In genomic region chr10:27658788-27659187, GRCh38 we compare ENCODE assay signal across 25 cellular contexts.
DNase-seq lines count a peak whose midpoint lies in the region; ATAC-seq and TF ChIP-seq lines count a peak whose summit lies in the region.
"Had no signal": no experiment of that assay in that cellular context is flagged by ENCODE, and none has a peak within 500 bp of the region (broad histone marks: within the 10 kb centered on the region; RNA-seq: fewer than 3 reads in every experiment).

No MANE protein-coding gene starts in this region.

- no peak overlapping the region for H2AFZ ChIP-seq in mammary epithelial cell (ENCODE audit: low read depth, low read length)
- H2AFZ ChIP-seq: parathyroid adenoma had no signal

- no peak overlapping the region for H3K4me2 ChIP-seq in mammary epithelial cell (ENCODE audit: insufficient read depth, low read depth, low read length)

- H3K27me3 Mint-ChIP-seq in MCF 10A (ENCODE audit: insufficient read depth, unreplicated experiment) = no peaks in the 10 kb centered on the region

- H4K20me1 ChIP-seq in mammary epithelial cell (ENCODE audit: insufficient read depth, low read length) = no peaks in the 10 kb centered on the region
- H4K20me1 ChIP-seq: BLaER1 treated with 17β-estradiol and CSF1 and Interleukin-3, amounts not matched to agents 10 nM and 100 nM had no signal

- no TSS peak for BruUV-seq in mammary epithelial cell (replicated peaks; lab: Mats Ljungman, UMichigan)
- BruUV-seq in MCF 10A (replicated peaks; lab: Mats Ljungman, UMichigan) = no TSS peak

- WGBS in mammary epithelial cell (ENCODE audit: low coverage, missing lambda C conversion rate) = 45% methylated on average over 7 of the region's 7 CpGs
- 59 to 78% methylated on average over 7 of the region's 7 CpGs for WGBS in esophagus squamous epithelium, 2 donors

- in situ Hi-C loops in mammary epithelial cell (cut with MboI; ENCODE audit: low sequenced_read_pairs in 2 of 2) = loop anchor here (5.0 to 25.0 kb wide), 3 partner anchors 101 to 221 kb away; no protein-coding TSS in a partner anchor

- no peaks in the 10 kb centered on the region for H3K36me3 Mint-ChIP-seq in MCF 10A (ENCODE audit: insufficient read depth, unreplicated experiment)
- H3K36me3 Mint-ChIP-seq: activated CD8-positive, alpha-beta memory T cell treated with anti-CD3 and anti-CD28 coated beads, Interleukin-2, amount 10 ng/mL, durations not matched to agents 7 days and 5 days; activated naive CD8-positive, alpha-beta T cell treated with anti-CD3 and anti-CD28 coated beads for 36 hours; naive thymus-derived CD4-positive, alpha-beta T cell; T-cell had no signal

- TF ChIP-seq POLR2A in esophagus squamous epithelium (IDR thresholded peaks at IDR 0.05) = no peak

- no peaks in the 10 kb centered on the region for H3K4me1 ChIP-seq in mammary epithelial cell (ENCODE audit: insufficient read depth, low read length)
- no peaks in the 10 kb centered on the region for H3K4me1 ChIP-seq in esophagus squamous epithelium
- H3K4me1 ChIP-seq: gastroesophageal sphincter, parathyroid adenoma, right lobe of liver had no signal

- CTCF ChIA-PET in mammary epithelial cell (lab: Charles Lee; ENCODE audit: low non-redundant PET) (no interaction called here), MCF 10A (lab: Yijun Ruan, JAX) (interaction anchor here (0.8 to 1.3 kb wide), 3 partner anchors 13 to 213 kb away, joined by 3 read pairs; no protein-coding TSS in a partner anchor), RWPE1 (lab: Yijun Ruan, JAX) (interaction anchor here (0.7 kb wide), 1 partner anchor 33 kb away, joined by 4 read pairs; no protein-coding TSS in a partner anchor)

- no peak overlapping the region for H3K4me3 Mint-ChIP-seq in MCF 10A (ENCODE audit: unreplicated experiment)
- H3K4me3 Mint-ChIP-seq: activated CD4-positive, alpha-beta T cell treated with anti-CD3 and anti-CD28 coated beads, Interleukin-2, amount 10 ng/mL, durations not matched to agents 24 days and 14 days; activated CD8-positive, alpha-beta memory T cell treated with anti-CD3 and anti-CD28 coated beads, Interleukin-2, amount 10 ng/mL, durations not matched to agents 7 days and 5 days; activated naive CD8-positive, alpha-beta T cell treated with anti-CD3 and anti-CD28 coated beads for 36 hours; naive thymus-derived CD4-positive, alpha-beta T cell; T-cell had no signal

- H3K27ac ChIP-seq in mammary epithelial cell (ENCODE audit: insufficient read depth, low read depth, low read length) = no peak overlapping the region
- H3K27ac ChIP-seq in RWPE1 = no peak overlapping the region
- H3K27ac ChIP-seq in esophagus squamous epithelium = no peak overlapping the region
- H3K27ac ChIP-seq: 22Rv1; BLaER1 treated with 17β-estradiol and CSF1 and Interleukin-3, amounts not matched to agents 10 nM and 100 nM; coronary artery; gastroesophageal sphincter; parathyroid adenoma; right lobe of liver had no signal

- dilution Hi-C loops in mammary epithelial cell (cut with HindIII; ENCODE audit: low sequenced_read_pairs) = no loop called here

- no peaks in the 10 kb centered on the region for H3K9me3 Mint-ChIP-seq in MCF 10A (ENCODE audit: unreplicated experiment)
- H3K9me3 Mint-ChIP-seq: activated CD4-positive, alpha-beta T cell treated with anti-CD3 and anti-CD28 coated beads, Interleukin-2, amount 10 ng/mL, durations not matched to agents 24 days and 14 days; activated naive CD8-positive, alpha-beta T cell treated with anti-CD3 and anti-CD28 coated beads for 36 hours; T-cell had no signal

- H3K4me1 Mint-ChIP-seq in MCF 10A (ENCODE audit: insufficient read depth, unreplicated experiment) = peaks cover 10% of the 10 kb centered on the region
- H3K4me1 Mint-ChIP-seq: activated CD4-positive, alpha-beta T cell treated with anti-CD3 and anti-CD28 coated beads, Interleukin-2, amount 10 ng/mL, durations not matched to agents 24 days and 14 days; activated naive CD8-positive, alpha-beta T cell treated with anti-CD3 and anti-CD28 coated beads for 36 hours had no signal

- H3K36me3 ChIP-seq in mammary epithelial cell (ENCODE audit: insufficient read depth, low read length) (no peaks in the 10 kb centered on the region), esophagus squamous epithelium (no peaks in the 10 kb centered on the region)
- H3K36me3 ChIP-seq: BLaER1 treated with 17β-estradiol and CSF1 and Interleukin-3, amounts not matched to agents 10 nM and 100 nM; gastroesophageal sphincter; right lobe of liver had no signal

- no peaks in the 10 kb centered on the region for H3K79me2 ChIP-seq in mammary epithelial cell (ENCODE audit: insufficient read depth, low read length)
- H3K79me2 ChIP-seq: parathyroid adenoma had no signal

- H3K9me3 ChIP-seq in mammary epithelial cell (replicated peaks; ENCODE audit: insufficient read depth, low read length) (no peaks in the 10 kb centered on the region), esophagus squamous epithelium (no peaks in the 10 kb centered on the region)
- H3K9me3 ChIP-seq: gastroesophageal sphincter, right lobe of liver had no signal

- intact Hi-C loops in mammary epithelial cell (cut with micrococcal nuclease) (loop anchor here (2.0 kb wide), 2 partner anchors 288 to 582 kb away; no protein-coding TSS in a partner anchor), MCF 10A (cut with micrococcal nuclease) (loop anchor here (5.0 kb wide), 2 partner anchors 519 to 584 kb away; no protein-coding TSS in a partner anchor), esophagus squamous epithelium (cut with DNase I) (loop anchor here (10.0 kb wide), 1 partner anchor 214 kb away; no protein-coding TSS in a partner anchor)

- TF ChIP-seq CTCF in mammary epithelial cell (conservative IDR thresholded peaks at IDR 0.05 in 1 of 2, IDR thresholded peaks at IDR 0.05 in 1 of 2; ENCODE audit: extremely low read depth in 1 of 2, insufficient read depth in 1 of 2, low read depth in 1 of 2, low read length in 2 of 2) = no peak
- no peak for TF ChIP-seq CTCF in MCF 10A (IDR thresholded peaks at IDR 0.05; ENCODE audit: unreplicated experiment)
- TF ChIP-seq CTCF in RWPE1 (conservative IDR thresholded peaks at IDR 0.05; ENCODE audit: low read depth) = no peak
- TF ChIP-seq CTCF in fibroblast of mammary gland (conservative IDR thresholded peaks at IDR 0.05; ENCODE audit: control insufficient read depth, insufficient read depth, low read depth, low read length) = no peak
- no peak for TF ChIP-seq CTCF in esophagus squamous epithelium (IDR thresholded peaks at IDR 0.05)

- H3K27me3 ChIP-seq in mammary epithelial cell (ENCODE audit: insufficient read depth, low read length) (no peaks in the 10 kb centered on the region), esophagus squamous epithelium (peaks cover 0 to 6% (median 0%) of the 10 kb centered on the region in 4 donors)
- H3K27me3 ChIP-seq: BLaER1 treated with 17β-estradiol and CSF1 and Interleukin-3, amounts not matched to agents 10 nM and 100 nM; gastroesophageal sphincter had no signal

- POLR2A ChIA-PET in MCF 10A (lab: Yijun Ruan, JAX) (no interaction called here), RWPE1 (lab: Yijun Ruan, JAX; ENCODE audit: low non-redundant PET) (no interaction called here)

- H3K4me3 ChIP-seq in mammary epithelial cell (replicated peaks in 1 of 3; ENCODE audit: insufficient read depth in 1 of 3, low read depth in 2 of 3, low read length in 3 of 3) (no peak overlapping the region), fibroblast of mammary gland (ENCODE audit: control insufficient read depth, low read depth, low read length) (no peak overlapping the region), esophagus squamous epithelium (no peak overlapping the region)
- H3K4me3 ChIP-seq: BLaER1 treated with 17β-estradiol and CSF1 and Interleukin-3, amounts not matched to agents 10 nM and 100 nM; coronary artery; gastroesophageal sphincter; right lobe of liver had no signal

- no peak for ATAC-seq in HG02970 (IDR thresholded peaks at IDR 0.05; ENCODE audit: low FRiP score, unreplicated experiment)
- no peak for ATAC-seq in left lobe of liver
- ATAC-seq: activated CD8-positive, alpha-beta memory T cell treated with anti-CD3 and anti-CD28 coated beads, Interleukin-2, amount 10 ng/mL, durations not matched to agents 7 days and 5 days; gastroesophageal sphincter; HepG2; naive thymus-derived CD4-positive, alpha-beta T cell; right lobe of liver; T-cell had no signal

- H3K27ac Mint-ChIP-seq in MCF 10A (ENCODE audit: low read depth, unreplicated experiment) = no peak overlapping the region
- H3K27ac Mint-ChIP-seq: activated CD4-positive, alpha-beta T cell treated with anti-CD3 and anti-CD28 coated beads, Interleukin-2, amount 10 ng/mL, durations not matched to agents 24 days and 14 days; activated CD8-positive, alpha-beta memory T cell treated with anti-CD3 and anti-CD28 coated beads, Interleukin-2, amount 10 ng/mL, durations not matched to agents 7 days and 5 days; activated naive CD8-positive, alpha-beta T cell treated with anti-CD3 and anti-CD28 coated beads for 36 hours; naive thymus-derived CD4-positive, alpha-beta T cell; T-cell had no signal

- peak; percentile 38 for DNase-seq in mammary epithelial cell
- DNase-seq in MCF 10A (ENCODE audit: unreplicated experiment) = no peak
- DNase-seq in RWPE1 (ENCODE audit: low spot score) = peak; percentile 36
- peak; percentile 70 for DNase-seq in fibroblast of mammary gland (ENCODE audit: low read depth)
- no peak for DNase-seq in activated naive CD4-positive, alpha-beta T cell treated with Interleukin-2 at 50 U/mL for 16 hours
- DNase-seq in left lobe of liver (ENCODE audit: low spot score) = no peak
- no peak for DNase-seq in esophagus squamous epithelium (lab: John Stamatoyannopoulos, UW)
- DNase-seq: activated CD4-positive, alpha-beta T cell treated with anti-CD3 and anti-CD28 coated beads, Interleukin-2, amount 10 ng/mL, durations not matched to agents 24 days and 14 days; activated CD8-positive, alpha-beta memory T cell treated with anti-CD3 and anti-CD28 coated beads, Interleukin-2, amount 10 ng/mL, durations not matched to agents 7 days and 5 days; activated naive CD8-positive, alpha-beta T cell treated with anti-CD3 and anti-CD28 coated beads for 36 hours; GDM1; mesendoderm; naive thymus-derived CD4-positive, alpha-beta T cell; NCI-H1436; right lobe of liver; SHP77 treated with DMSO at 0.1 percent for 48 hours; stimulated activated CD4-positive, alpha-beta T cell treated with anti-CD3 and anti-CD28 coated beads, Interleukin-15, amount 100 ng/mL, for 24 hours; T-cell had no signal

- H3K9ac ChIP-seq in mammary epithelial cell (ENCODE audit: insufficient read depth, low read length) = no peak overlapping the region
- H3K9ac ChIP-seq: BLaER1 treated with 17β-estradiol and CSF1 and Interleukin-3, amounts not matched to agents 10 nM and 100 nM; parathyroid adenoma had no signal

Comparison
In these comparisons a context has a peak if more than half of its experiments do, and no peak if none do; other contexts are left out.
1. DNase-seq: peak in mammary epithelial cell (single experiment), RWPE1 (single experiment) and fibroblast of mammary gland (single experiment); none in MCF 10A (single experiment), activated naive CD4-positive, alpha-beta T cell treated with Interleukin-2 at 50 U/mL for 16 hours (single experiment), left lobe of liver (single experiment) and esophagus squamous epithelium (single experiment).